In genomic region chr12:11797993-11798720, GRCh38 we compare ENCODE assay signal across 8 cellular contexts.
DNase-seq lines count a peak whose midpoint lies in the region; ATAC-seq, FAIRE-seq and TF ChIP-seq lines count a peak whose summit lies in the region.
"Had no signal": no experiment of that assay in that cellular context is flagged by ENCODE, and none has a peak within 500 bp of the region (broad histone marks: within the 10 kb centered on the region; RNA-seq: fewer than 3 reads in every experiment).

No MANE protein-coding gene starts in this region.

- H2AFZ ChIP-seq in DND-41 (ENCODE audit: low read depth, low read length) = no peak overlapping the region
- peak overlapping the region; percentile 55 for H2AFZ ChIP-seq in OCI-LY7 (ENCODE audit: low read length)
- no peak overlapping the region for H2AFZ ChIP-seq in endothelial cell of umbilical vein (ENCODE audit: low read depth, low read length)

- no TSS peak for BruUV-seq in OCI-LY7 (replicated peaks; lab: Mats Ljungman, UMichigan)
- TSS peak; percentile 20 for BruUV-seq in endothelial cell of umbilical vein (replicated peaks; lab: Mats Ljungman, UMichigan)

- POLR2A ChIA-PET in OCI-LY7 (lab: Charles Lee) (interaction anchor here (0.6 to 1.1 kb wide), 5 partner anchors 12 to 119 kb away, joined by 3 to 8 read pairs (median 3); no protein-coding TSS in a partner anchor), endothelial cell of umbilical vein (lab: Charles Lee) (interaction anchor here (0.8 to 1.3 kb wide), 4 partner anchors 11 to 149 kb away, joined by 3 to 5 read pairs (median 3); partner anchors contain the start of gene ETV6)

- TF ChIP-seq POLR2A in endothelial cell of umbilical vein (IDR thresholded peaks at IDR 0.05; ENCODE audit: low read depth, low read length) = no peak
- TF ChIP-seq POLR2A in gastrocnemius medialis (IDR thresholded peaks at IDR 0.05) = no peak
- TF ChIP-seq POLR2A in vagina (IDR thresholded peaks at IDR 0.05) = no peak

- H3K9ac ChIP-seq in DND-41 (ENCODE audit: low read depth, low read length) (peak overlapping the region; percentile 49), endothelial cell of umbilical vein (replicated peaks; ENCODE audit: extremely low read depth, insufficient read depth, low read length) (peak overlapping the region; percentile 82)

- no peaks in the 10 kb centered on the region for H3K9me3 ChIP-seq in DND-41 (ENCODE audit: insufficient read depth, low read length, severe bottlenecking)
- H3K9me3 ChIP-seq in OCI-LY7 (ENCODE audit: low read length) = no peaks in the 10 kb centered on the region; the same call in 1 of the 2 replicates
- H3K9me3 ChIP-seq in endothelial cell of umbilical vein (replicated peaks; ENCODE audit: control insufficient read depth, insufficient read depth, low read length) = no peaks in the 10 kb centered on the region
- H3K9me3 ChIP-seq in gastrocnemius medialis = no peaks in the 10 kb centered on the region
- H3K9me3 ChIP-seq in vagina = no peaks in the 10 kb centered on the region

- H3K4me2 ChIP-seq in DND-41 (ENCODE audit: insufficient read depth, low read length) (peak overlapping the region; percentile 48), OCI-LY7 (ENCODE audit: low read length) (peak overlapping the region; percentile 60), endothelial cell of umbilical vein (ENCODE audit: insufficient read depth, low read length) (peak overlapping the region; percentile 80)

- H3K4me3 ChIP-seq in DND-41 (ENCODE audit: low read depth in 1 of 2, low read length in 2 of 2) (peak overlapping the region in 1 of 2 experiments; percentile 23; a peak in 1 of 4 replicates), OCI-LY7 (ENCODE audit: low read depth, low read length, poor library complexity, severe bottlenecking) (no peak overlapping the region), endothelial cell of umbilical vein (replicated peaks in 1 of 3; ENCODE audit: insufficient read depth in 1 of 3, low read depth in 1 of 3, low read length in 3 of 3) (no peak overlapping the region), gastrocnemius medialis (no peak overlapping the region), vagina (no peak overlapping the region)

- TF ChIP-seq CTCF in DND-41 (IDR thresholded peaks at IDR 0.05; ENCODE audit: borderline replicate concordance, extremely low read depth, low read length, poor library complexity, severe bottlenecking) = no peak
- no peak for TF ChIP-seq CTCF in OCI-LY7 (conservative IDR thresholded peaks at IDR 0.05; ENCODE audit: low read length)
- TF ChIP-seq CTCF in endothelial cell of umbilical vein (IDR thresholded peaks at IDR 0.05; ENCODE audit: extremely low read depth in 1 of 2, insufficient read depth in 1 of 2, low read depth in 1 of 2, low read length in 2 of 2) = no peak
- TF ChIP-seq CTCF in gastrocnemius medialis (IDR thresholded peaks at IDR 0.05 in 4 of 5, conservative IDR thresholded peaks at IDR 0.05 in 1 of 5) = no peak
- TF ChIP-seq CTCF in vagina (IDR thresholded peaks at IDR 0.05) = no peak

- no peaks in the 10 kb centered on the region for H3K27me3 ChIP-seq in DND-41 (ENCODE audit: insufficient read depth, low read length, poor library complexity)
- no peaks in the 10 kb centered on the region for H3K27me3 ChIP-seq in endothelial cell of umbilical vein (ENCODE audit: control insufficient read depth in 2 of 2, insufficient read depth in 2 of 2, low read length in 2 of 2)
- no peaks in the 10 kb centered on the region for H3K27me3 ChIP-seq in gastrocnemius medialis
- H3K27me3 ChIP-seq in vagina = no peaks in the 10 kb centered on the region

- H3K79me2 ChIP-seq in DND-41 (ENCODE audit: insufficient read depth, low read length) = peaks cover 88% of the 10 kb centered on the region
- H3K79me2 ChIP-seq in OCI-LY7 (ENCODE audit: insufficient read depth, low read depth, low read length) = no peaks in the 10 kb centered on the region
- peaks cover 31% of the 10 kb centered on the region for H3K79me2 ChIP-seq in endothelial cell of umbilical vein (ENCODE audit: control insufficient read depth, insufficient read depth, low read length)

- no peak for FAIRE-seq in endothelial cell of umbilical vein (lab: Jason Lieb, UNC)

- H4K20me1 ChIP-seq in DND-41 (ENCODE audit: insufficient read depth, low read length) = no peaks in the 10 kb centered on the region
- no peaks in the 10 kb centered on the region for H4K20me1 ChIP-seq in OCI-LY7 (ENCODE audit: insufficient read depth, low read length)
- H4K20me1 ChIP-seq in endothelial cell of umbilical vein (replicated peaks; ENCODE audit: control insufficient read depth, extremely low read depth, insufficient read depth, low read length) = no peaks in the 10 kb centered on the region

- CTCF ChIA-PET in OCI-LY7 (lab: Charles Lee; ENCODE audit: unreplicated experiment) = no interaction called here
- CTCF ChIA-PET in endothelial cell of umbilical vein (lab: Charles Lee) = interaction anchor here (0.9 to 6.0 kb wide), 12 partner anchors 11 to 235 kb away, joined by 3 to 46 read pairs (median 4); no protein-coding TSS in a partner anchor

- intact Hi-C loops in OCI-LY7 (cut with micrococcal nuclease; ENCODE audit: unreplicated experiment) (no loop called here), endothelial cell of umbilical vein (cut with micrococcal nuclease) (loop anchor here (1.0 to 2.0 kb wide), 4 partner anchors 65 to 149 kb away; partner anchors contain the start of gene ETV6), gastrocnemius medialis (cut with DNase I; ENCODE audit: low total_unique reads) (loop anchor here (5.0 to 10.0 kb wide), 2 partner anchors 41 to 217 kb away; no protein-coding TSS in a partner anchor), vagina (cut with DNase I) (no loop called here)

- dilution Hi-C loops in endothelial cell of umbilical vein (cut with MboI; ENCODE audit: extremely low pct_ligation_motif_present, low sequenced_read_pairs) = no loop called here

- H3K9me1 ChIP-seq in endothelial cell of umbilical vein (replicated peaks; ENCODE audit: control insufficient read depth, extremely low read depth, insufficient read depth, low read length) = no peaks in the 10 kb centered on the region

- peak overlapping the region; percentile 94 for H3K27ac ChIP-seq in DND-41 (ENCODE audit: low read length)
- peak overlapping the region; percentile 12 for H3K27ac ChIP-seq in OCI-LY7 (ENCODE audit: low read depth, low read length, poor library complexity, severe bottlenecking)
- H3K27ac ChIP-seq in endothelial cell of umbilical vein (ENCODE audit: insufficient read depth, low read depth, low read length) = peak overlapping the region; percentile 99
- H3K27ac ChIP-seq in gastrocnemius medialis = peak overlapping the region; percentile 76 to 88 (median 84)
- no peak overlapping the region for H3K27ac ChIP-seq in vagina

- no peak for DNase-seq in DND-41
- DNase-seq in OCI-LY7 (ENCODE audit: low spot score) = no peak
- DNase-seq in endothelial cell of umbilical vein (ENCODE audit: low read depth, low spot score) = no peak
- no peak for DNase-seq in gastrocnemius medialis
- no peak for DNase-seq in vagina (ENCODE audit: extremely low spot score in 2 of 2)
- no peak for DNase-seq in NCI-H524 treated with DMSO at 0.1 percent for 48 hours (lab: John Stamatoyannopoulos, UW)
- DNase-seq: NCI-H1048 had no signal

- ATAC-seq in DND-41 (ENCODE audit: insufficient read depth, low read depth) = no peak; the same call in 2 of the 3 replicates
- no peak for ATAC-seq in gastrocnemius medialis
- ATAC-seq in HG03565 (IDR thresholded peaks at IDR 0.05; ENCODE audit: unreplicated experiment) = no peak

- H3K36me3 ChIP-seq in DND-41 (ENCODE audit: insufficient read depth, low read length) = peaks cover 5% of the 10 kb centered on the region; the same call in 1 of the 2 replicates
- peaks cover 14% of the 10 kb centered on the region; the same call in 1 of the 2 replicates for H3K36me3 ChIP-seq in OCI-LY7 (ENCODE audit: insufficient read depth, low read length)
- H3K36me3 ChIP-seq in endothelial cell of umbilical vein (ENCODE audit: control insufficient read depth in 2 of 2, extremely low read depth in 1 of 2, insufficient read depth in 2 of 2, low read length in 2 of 2) = no peaks in the 10 kb centered on the region
- H3K36me3 ChIP-seq in gastrocnemius medialis = no peaks in the 10 kb centered on the region
- H3K36me3 ChIP-seq in vagina = no peaks in the 10 kb centered on the region

- H3K4me1 ChIP-seq in DND-41 (ENCODE audit: insufficient read depth, low read length) (peaks cover 98% of the 10 kb centered on the region), OCI-LY7 (ENCODE audit: insufficient read depth, low read length, poor library complexity, severe bottlenecking) (peaks cover 31% of the 10 kb centered on the region), endothelial cell of umbilical vein (ENCODE audit: control insufficient read depth, extremely low read depth, insufficient read depth, low read length) (peaks cover 81% of the 10 kb centered on the region), gastrocnemius medialis (peaks cover 53 to 54% of the 10 kb centered on the region in 2 donors), vagina (peaks cover 23% of the 10 kb centered on the region)

- H3K9me2 ChIP-seq in OCI-LY7 (ENCODE audit: insufficient read depth, low read length) = no peaks in the 10 kb centered on the region

- in situ Hi-C loops in gastrocnemius medialis (cut with MboI; ENCODE audit: low sequenced_read_pairs in 4 of 4) = loop anchor here in 2 of 4 donors (25.0 kb wide), 2 partner anchors 1086 to 1586 kb away; partner anchors contain the start of genes GABARAPL1 (in 1 of the 2) and YBX3 (in 1 of the 2)

TF ChIP-seq in endothelial cell of umbilical vein, 7 proteins besides CTCF, POLR2A, EP300 and RAD21:
- TF ChIP-seq POLR2AphosphoS5 (IDR thresholded peaks at IDR 0.05; ENCODE audit: insufficient read depth, low read depth, low read length) (no peak), EZH2 (IDR thresholded peaks at IDR 0.05; ENCODE audit: borderline replicate concordance, low read depth, low read length, severe bottlenecking) (no peak), JUN (IDR thresholded peaks at IDR 0.05; ENCODE audit: borderline replicate concordance, insufficient read depth, insufficient read length, low read depth) (no peak), MAX (IDR thresholded peaks at IDR 0.05; ENCODE audit: insufficient read depth, insufficient read length) (peak; percentile 27), FOS (IDR thresholded peaks at IDR 0.05; ENCODE audit: borderline replicate concordance, insufficient read depth, low read length) (no peak)

Comparison
In these comparisons a context has a peak if more than half of its experiments do, and no peak if none do; other contexts are left out.
1. intact Hi-C loops: an anchor here in endothelial cell of umbilical vein (1.0 to 2.0 kb wide) and gastrocnemius medialis (5.0 to 10.0 kb wide); none called in OCI-LY7 and vagina.